In genomic region chr18:46497129-46497528, GRCh38 we compare ENCODE assay signal across 10 cellular contexts.
DNase-seq lines count a peak whose midpoint lies in the region; ATAC-seq, FAIRE-seq and TF ChIP-seq lines count a peak whose summit lies in the region.
"Had no signal": no experiment of that assay in that cellular context is flagged by ENCODE, and none has a peak within 500 bp of the region (broad histone marks: within the 10 kb centered on the region; RNA-seq: fewer than 3 reads in every experiment).

No MANE protein-coding gene starts in this region.

- H4K20me1 ChIP-seq in HepG2 (ENCODE audit: insufficient read depth, low read length): no peaks in the 10 kb centered on the region

- no peak for TF ChIP-seq POLR2A in HepG2 (IDR thresholded peaks at IDR 0.05; ENCODE audit: insufficient read depth in 1 of 2, low read depth in 2 of 2, low read length in 2 of 2)

- H3K9ac ChIP-seq in HepG2 (ENCODE audit: insufficient read depth, low read depth, low read length): no peak overlapping the region

- peaks cover 2 to 6% of the 10 kb centered on the region in 2 donors for H3K9me3 Mint-ChIP-seq in activated T-cell treated with anti-CD3 and anti-CD28 coated beads, Interleukin-2, amount 50 U/mL, for 72 hours

- WGBS in HepG2 (ENCODE audit: low lambda C conversion rate): 3% methylated on average over 4 of the region's 4 CpGs

- H3K4me1 ChIP-seq in HepG2 (ENCODE audit: insufficient read depth, low read length): no peaks in the 10 kb centered on the region
- H3K4me1 ChIP-seq: tibial nerve had no signal

- no peak overlapping the region for H3K27ac Mint-ChIP-seq in activated T-cell treated with anti-CD3 and anti-CD28 coated beads, Interleukin-2, amount 50 U/mL, for 72 hours
- H3K27ac Mint-ChIP-seq in T-helper 17 cell: no peak overlapping the region

- no peak overlapping the region for H3K27ac ChIP-seq in HepG2 (ENCODE audit: extremely low read length, insufficient read depth, low read length)
- H3K27ac ChIP-seq: tibial nerve had no signal

- ATAC-seq in activated T-cell treated with anti-CD3 and anti-CD28 coated beads, Interleukin-2, amount 50 U/mL, for 72 hours (replicated peaks in 1 of 2): no peak
- ATAC-seq in HepG2: no peak
- ATAC-seq in HG03135 (IDR thresholded peaks at IDR 0.05; ENCODE audit: unreplicated experiment): no peak
- no peak for ATAC-seq in T-helper 17 cell
- ATAC-seq in GM21529 (IDR thresholded peaks at IDR 0.05; ENCODE audit: unreplicated experiment): no peak

- H3K79me2 ChIP-seq in HepG2 (ENCODE audit: insufficient read depth, low read length): no peaks in the 10 kb centered on the region

- in situ Hi-C loops in KBM-7 (cut with MboI; ENCODE audit: low pct_unique_long_range_greater_than_20kb, low sequenced_read_pairs) (loop anchor here (25.0 kb wide), 1 partner anchor 335 kb away; a partner anchor contains a TSS), HepG2 (cut with HindIII; ENCODE audit: extremely low pct_ligation_motif_present, low pct_unique_long_range_greater_than_20kb) (loop anchor here (25.0 kb wide), 1 partner anchor 360 kb away; no protein-coding TSS in a partner anchor)

- intact Hi-C loops in HepG2 (cut with micrococcal nuclease; ENCODE audit: unreplicated experiment): no loop called here

- H3K4me1 Mint-ChIP-seq in activated T-cell treated with anti-CD3 and anti-CD28 coated beads, Interleukin-2, amount 50 U/mL, for 72 hours (ENCODE audit: low read depth): no peaks in the 10 kb centered on the region
- no peaks in the 10 kb centered on the region for H3K4me1 Mint-ChIP-seq in T-helper 17 cell

- H3K4me3 Mint-ChIP-seq in activated T-cell treated with anti-CD3 and anti-CD28 coated beads, Interleukin-2, amount 50 U/mL, for 72 hours: no peak overlapping the region
- H3K4me3 Mint-ChIP-seq in T-helper 17 cell: no peak overlapping the region

- CTCF ChIA-PET in HepG2 (lab: Yijun Ruan, JAX; ENCODE audit: low intra/inter-chr PET ratio, low total read pairs): no interaction called here

- no peaks in the 10 kb centered on the region for H3K27me3 ChIP-seq in HepG2 (ENCODE audit: control insufficient read depth in 1 of 2, insufficient read depth in 2 of 2, low read length in 2 of 2)
- H3K27me3 ChIP-seq: tibial nerve had no signal

- no peak for TF ChIP-seq CTCF in HepG2 (CRISPR knock-in tag; IDR thresholded peaks at IDR 0.05)

- H3K27me3 Mint-ChIP-seq in activated T-cell treated with anti-CD3 and anti-CD28 coated beads, Interleukin-2, amount 50 U/mL, for 72 hours (ENCODE audit: low read depth): peaks cover 4% of the 10 kb centered on the region
- H3K27me3 Mint-ChIP-seq in T-helper 17 cell: no peaks in the 10 kb centered on the region

- FAIRE-seq in HepG2 (lab: Jason Lieb, UNC): no peak

- DNase-seq in EH (ENCODE audit: low read depth) (peak; percentile 42), KBM-7 (peak; percentile 32), HepG2 (ENCODE audit: low spot score) (peak; percentile 10), T-helper 17 cell (no peak), DMS79 (lab: John Stamatoyannopoulos, UW) (no peak)
- DNase-seq in activated T-cell treated with anti-CD3 and anti-CD28 coated beads, Interleukin-2, amount 50 U/mL, for 72 hours: peak; percentile 5 to 10
- DNase-seq: NCI-H526 had no signal

- H3K36me3 Mint-ChIP-seq in activated T-cell treated with anti-CD3 and anti-CD28 coated beads, Interleukin-2, amount 50 U/mL, for 72 hours (ENCODE audit: insufficient read depth in 2 of 2): peaks cover 0 to 1% of the 10 kb centered on the region in 2 donors
- no peaks in the 10 kb centered on the region for H3K36me3 Mint-ChIP-seq in T-helper 17 cell (ENCODE audit: low read depth)

- POLR2A ChIA-PET in HepG2 (lab: Yijun Ruan, JAX): no interaction called here

- no peaks in the 10 kb centered on the region for H3K36me3 ChIP-seq in HepG2 (replicated peaks in 1 of 2; ENCODE audit: control insufficient read depth in 1 of 2, insufficient read depth in 2 of 2, low read length in 2 of 2)
- H3K36me3 ChIP-seq: tibial nerve had no signal

- no TSS peak for BruUV-seq in HepG2 (replicated peaks; lab: Mats Ljungman, UMichigan)

- no peak overlapping the region for H2AFZ ChIP-seq in HepG2 (ENCODE audit: low read length)

- TF ChIP-seq EP300 in HepG2 (IDR thresholded peaks at IDR 0.05; ENCODE audit: low read depth in 2 of 2, low read length in 2 of 2) (no peak), HepG2 (CRISPR knock-in tag; IDR thresholded peaks at IDR 0.05; ENCODE audit: borderline replicate concordance) (no peak)

- H3K4me2 ChIP-seq in HepG2 (ENCODE audit: low read depth, low read length): no peak overlapping the region

- no peak for TF ChIP-seq RAD21 in HepG2 (CRISPR knock-in tag; IDR thresholded peaks at IDR 0.05)

- H3K9me3 ChIP-seq in HepG2 (ENCODE audit: low read length) (no peaks in the 10 kb centered on the region), T-helper 17 cell (ENCODE audit: control insufficient read depth, low read length, poor library complexity, severe bottlenecking) (no peaks in the 10 kb centered on the region)
- H3K9me3 ChIP-seq: tibial nerve had no signal

- H3K4me3 ChIP-seq in HepG2 (replicated peaks in 1 of 3; ENCODE audit: insufficient read depth in 1 of 3, low read depth in 2 of 3, low read length in 3 of 3): no peak overlapping the region
- H3K4me3 ChIP-seq: tibial nerve had no signal

TF ChIP-seq in HepG2, 621 proteins besides CTCF, POLR2A, EP300 and RAD21 (continues in another document):
- TF ChIP-seq XBP1 (CRISPR knock-in tag; IDR thresholded peaks at IDR 0.05): 0 out of 2 replicates have a peak, but pooled peaks have one; percentile 32
- peak; percentile 51; the same call in 1 of the 2 replicates for TF ChIP-seq BORCS8-MEF2B (CRISPR knock-in tag; IDR thresholded peaks at IDR 0.05)
- no peak for TF ChIP-seq ZNF10 (CRISPR knock-in tag; IDR thresholded peaks at IDR 0.05; ENCODE audit: borderline replicate concordance, low read depth)
- 0 out of 2 replicates have a peak, but pooled peaks have one; percentile 36 for TF ChIP-seq MLXIP (CRISPR knock-in tag; IDR thresholded peaks at IDR 0.05; ENCODE audit: borderline replicate concordance)
- 0 out of 2 replicates have a peak, but pooled peaks have one; percentile 19 for TF ChIP-seq ERF (CRISPR knock-in tag; IDR thresholded peaks at IDR 0.05)
- TF ChIP-seq ZBTB10 (CRISPR knock-in tag; IDR thresholded peaks at IDR 0.05; ENCODE audit: borderline replicate concordance): 0 out of 2 replicates have a peak, but pooled peaks have one; percentile 49
- TF ChIP-seq NKX3-1 (CRISPR knock-in tag; IDR thresholded peaks at IDR 0.05): 0 out of 2 replicates have a peak, but pooled peaks have one; percentile 46
- TF ChIP-seq ZNF232 (CRISPR knock-in tag; IDR thresholded peaks at IDR 0.05; ENCODE audit: borderline replicate concordance): 0 out of 2 replicates have a peak, but pooled peaks have one; percentile 54
- 0 out of 2 replicates have a peak, but pooled peaks have one; percentile 33 for TF ChIP-seq KLF6 (CRISPR knock-in tag; IDR thresholded peaks at IDR 0.05)
- TF ChIP-seq ZNF460 (CRISPR knock-in tag; IDR thresholded peaks at IDR 0.05; ENCODE audit: borderline replicate concordance): no peak
- TF ChIP-seq MEIS2 (CRISPR knock-in tag; IDR thresholded peaks at IDR 0.05): 0 out of 2 replicates have a peak, but pooled peaks have one; percentile 32

Comparison
In these comparisons a context has a peak if more than half of its experiments do, and no peak if none do; other contexts are left out.
1. DNase-seq: peak in EH (single experiment), KBM-7 (single experiment), activated T-cell treated with anti-CD3 and anti-CD28 coated beads, Interleukin-2, amount 50 U/mL, for 72 hours (2 of 2) and HepG2 (single experiment); none in T-helper 17 cell (0 of 3) and DMS79 (single experiment).